ENCODE assay signal across 8 cellular contexts in genomic region chr1:228837817-228838716, GRCh38.
DNase-seq lines count a peak whose midpoint lies in the region; ATAC-seq and TF ChIP-seq lines count a peak whose summit lies in the region.

No MANE protein-coding gene starts in this region.

- TF ChIP-seq CTCF in breast epithelium (IDR thresholded peaks at IDR 0.05): no peak
- no peak for TF ChIP-seq CTCF in lower lobe of right lung (IDR thresholded peaks at IDR 0.05)

- intact Hi-C loops in breast epithelium (cut with DNase I; ENCODE audit: low total_unique reads) (no loop called here), lower lobe of right lung (cut with DNase I) (no loop called here)

- H3K27ac ChIP-seq in HUES48 (ENCODE audit: low read depth, low read length) (peak overlapping the region; percentile 85), breast epithelium (peak overlapping the region; percentile 74 to 82), lower lobe of right lung (peak overlapping the region; percentile 85)

- H3K4me1 ChIP-seq in HUES48 (ENCODE audit: control insufficient read depth, insufficient read depth, low read length) (no peaks in the 10 kb centered on the region), breast epithelium (peaks cover 4 to 6% of the 10 kb centered on the region in 2 donors), lower lobe of right lung (peaks cover 21% of the 10 kb centered on the region)

- H3K36me3 ChIP-seq in HUES48 (ENCODE audit: control insufficient read depth, insufficient read depth, low read length): no peaks in the 10 kb centered on the region
- no peaks in the 10 kb centered on the region for H3K36me3 ChIP-seq in breast epithelium
- H3K36me3 ChIP-seq in lower lobe of right lung: no peaks in the 10 kb centered on the region

- in situ Hi-C loops in GM18951 (cut with MboI; ENCODE audit: low sequenced_read_pairs, unreplicated experiment): no loop called here

- H3K9me3 ChIP-seq in HUES48 (ENCODE audit: control insufficient read depth, insufficient read depth, low read length) (peaks cover 5% of the 10 kb centered on the region; the same call in 1 of the 2 replicates), breast epithelium (peaks cover 0 to 8% of the 10 kb centered on the region in 2 donors), lower lobe of right lung (no peaks in the 10 kb centered on the region)

- H3K9ac ChIP-seq in HUES48 (ENCODE audit: low read depth, low read length): no peak overlapping the region

- H3K27me3 ChIP-seq in HUES48 (ENCODE audit: control insufficient read depth, insufficient read depth, low read length) (no peaks in the 10 kb centered on the region), breast epithelium (no peaks in the 10 kb centered on the region), lower lobe of right lung (ENCODE audit: low read depth) (no peaks in the 10 kb centered on the region)

- peak; percentile 87 to 92 for ATAC-seq in lower lobe of right lung

- peak; percentile 34 for TF ChIP-seq POLR2A in GM18951 (IDR thresholded peaks at IDR 0.05; ENCODE audit: extremely low read depth, insufficient read depth, insufficient read length)
- no peak for TF ChIP-seq POLR2A in breast epithelium (IDR thresholded peaks at IDR 0.05)

- DNase-seq in breast epithelium (ENCODE audit: low spot score in 2 of 2) (peak in 1 of 2 donors; percentile 69), lower lobe of right lung (peak; percentile 62), COR-L47 (lab: John Stamatoyannopoulos, UW) (no peak), NCI-H1417 treated with DMSO at 0.1 percent for 48 hours (lab: John Stamatoyannopoulos, UW) (no peak), activated T-cell treated with anti-CD3 and anti-CD28 coated beads for 4 hours (no peak), NCI-H82 (lab: John Stamatoyannopoulos, UW) (no peak)

- H3K4me3 ChIP-seq in HUES48 (ENCODE audit: low read depth, low read length) (no peak overlapping the region), breast epithelium (no peak overlapping the region), lower lobe of right lung (no peak overlapping the region)
